Comparison of ENCODE assay signal across 1 cellular context in genomic region chr1:154519661-154520060, GRCh38.
TF ChIP-seq lines count a peak whose summit lies in the region.

No MANE protein-coding gene starts in this region.

TF ChIP-seq in HepG2, 621 proteins besides CTCF, POLR2A, EP300 and RAD21:
- TF ChIP-seq GZF1 (CRISPR knock-in tag; IDR thresholded peaks at IDR 0.05) (no peak), ZNF770 (CRISPR knock-in tag; IDR thresholded peaks at IDR 0.05) (no peak), ZNF280B (CRISPR knock-in tag; IDR thresholded peaks at IDR 0.05; ENCODE audit: borderline replicate concordance) (no peak), TRIM24 (CRISPR knock-in tag; IDR thresholded peaks at IDR 0.05) (no peak), ZKSCAN8 (CRISPR knock-in tag; IDR thresholded peaks at IDR 0.05; ENCODE audit: borderline replicate concordance) (no peak), ZHX2 (IDR thresholded peaks at IDR 0.05; ENCODE audit: low read depth) (no peak), ZHX2 (CRISPR knock-in tag; IDR thresholded peaks at IDR 0.05; ENCODE audit: borderline replicate concordance) (no peak), ZNF318 (CRISPR knock-in tag; IDR thresholded peaks at IDR 0.05) (no peak), AKNA (CRISPR knock-in tag; IDR thresholded peaks at IDR 0.05; ENCODE audit: borderline replicate concordance) (no peak), SNAPC2 (CRISPR knock-in tag; IDR thresholded peaks at IDR 0.05) (no peak), ZNF431 (CRISPR knock-in tag; IDR thresholded peaks at IDR 0.05; ENCODE audit: borderline replicate concordance, low read depth) (no peak), REST (IDR thresholded peaks at IDR 0.05; ENCODE audit: borderline replicate concordance in 1 of 2, low read depth in 1 of 2, low read length in 2 of 2) (no peak), ATF3 (CRISPR knock-in tag; IDR thresholded peaks at IDR 0.05) (no peak), SIX4 (CRISPR knock-in tag; IDR thresholded peaks at IDR 0.05) (no peak), ZNF572 (CRISPR knock-in tag; IDR thresholded peaks at IDR 0.05) (no peak), ARHGAP35 (CRISPR knock-in tag; IDR thresholded peaks at IDR 0.05; ENCODE audit: borderline replicate concordance) (no peak), ZNF333 (CRISPR knock-in tag; IDR thresholded peaks at IDR 0.05; ENCODE audit: borderline replicate concordance) (no peak), ZBTB46 (CRISPR knock-in tag; IDR thresholded peaks at IDR 0.05; ENCODE audit: borderline replicate concordance) (no peak)
